Comparison of ENCODE assay signal across 23 cellular contexts in the genomic region with DNA sequence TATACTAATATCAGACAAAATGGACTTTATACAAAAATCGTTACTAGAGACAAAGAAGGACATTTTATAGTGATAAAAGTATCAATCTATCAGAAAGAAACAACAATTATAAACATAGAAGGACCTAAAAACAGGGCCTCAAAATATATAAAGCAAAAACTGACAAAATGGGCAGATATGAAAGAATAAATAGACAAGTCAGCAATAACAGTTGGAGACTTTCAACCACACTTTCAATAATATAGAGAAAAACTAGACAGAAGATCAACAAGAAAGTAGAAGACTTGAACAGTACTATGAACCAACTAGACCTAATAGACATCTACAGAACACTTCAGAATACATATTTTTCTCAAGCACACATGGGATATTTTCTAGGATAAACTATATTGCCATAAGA. TPM values are rescaled to one million over a fixed set of nuclear protein-coding genes. Genes with fewer than 3 reads are reported as not detected.
A peak's percentile ranks its signal among the peaks of the same experiment; 100 is the strongest.
DNase-seq lines count a peak whose midpoint lies in the region; ATAC-seq, FAIRE-seq and TF ChIP-seq lines count a peak whose summit lies in the region.
"Had no signal": no experiment of that assay in that cellular context is flagged by ENCODE, and none has a peak within 500 bp of the region (broad histone marks: within the 10 kb centered on the region; RNA-seq: fewer than 3 reads in every experiment).

No MANE protein-coding gene starts in this region.

- H3K27me3 ChIP-seq in HepG2 (ENCODE audit: control insufficient read depth in 1 of 2, insufficient read depth in 2 of 2, low read length in 2 of 2) (no peaks in the 10 kb centered on the region), right lobe of liver (no peaks in the 10 kb centered on the region), K562 (ENCODE audit: control insufficient read depth in 2 of 2, insufficient read depth in 2 of 2, low read length in 2 of 2) (no peaks in the 10 kb centered on the region), small intestine (ENCODE audit: control insufficient read depth in 2 of 2, insufficient read depth in 2 of 2, low read length in 2 of 2) (no peaks in the 10 kb centered on the region)
- H3K27me3 ChIP-seq: BE2C, BLaER1 had no signal

- TF ChIP-seq POLR2A in HepG2 (IDR thresholded peaks at IDR 0.05; ENCODE audit: insufficient read depth in 1 of 2, low read depth in 2 of 2, low read length in 2 of 2) (no peak), right lobe of liver (IDR thresholded peaks at IDR 0.05) (no peak), K562 (conservative IDR thresholded peaks at IDR 0.05) (no peak)

- peaks cover 5% of the 10 kb centered on the region for H3K36me3 Mint-ChIP-seq in chondrocyte (ENCODE audit: low read depth)
- H3K36me3 Mint-ChIP-seq: CD14-positive monocyte; CD4-positive, CD25-positive, alpha-beta regulatory T cell had no signal

- intact Hi-C loops in HepG2 (cut with micrococcal nuclease; ENCODE audit: unreplicated experiment) (no loop called here), right lobe of liver (cut with DNase I) (no loop called here), K562 (cut with micrococcal nuclease) (no loop called here)

- no peaks in the 10 kb centered on the region for H3K36me3 ChIP-seq in HepG2 (replicated peaks in 1 of 2; ENCODE audit: control insufficient read depth in 1 of 2, insufficient read depth in 2 of 2, low read length in 2 of 2)
- H3K36me3 ChIP-seq in right lobe of liver: no peaks in the 10 kb centered on the region
- no peaks in the 10 kb centered on the region for H3K36me3 ChIP-seq in K562 (ENCODE audit: control insufficient read depth, insufficient read depth, low read length)
- H3K36me3 ChIP-seq in small intestine (ENCODE audit: control insufficient read depth in 2 of 2, insufficient read depth in 2 of 2, low read length in 2 of 2): no peaks in the 10 kb centered on the region
- H3K36me3 ChIP-seq: BE2C, BLaER1 had no signal

- in situ Hi-C loops in HepG2 (cut with HindIII; ENCODE audit: extremely low pct_ligation_motif_present, low pct_unique_long_range_greater_than_20kb): no loop called here
- in situ Hi-C loops in K562 (cut with MboI): no loop called here

- CTCF ChIA-PET in HepG2 (lab: Yijun Ruan, JAX; ENCODE audit: low intra/inter-chr PET ratio, low total read pairs): interaction anchor here (0.6 kb wide), 1 partner anchor 126 kb away, joined by 3 read pairs; no protein-coding TSS in a partner anchor
- CTCF ChIA-PET in K562 (lab: Yijun Ruan, JAX; ENCODE audit: low intra/inter-chr PET ratio): no interaction called here

- H3K79me2 ChIP-seq in HepG2 (ENCODE audit: insufficient read depth, low read length): no peaks in the 10 kb centered on the region
- H3K79me2 ChIP-seq in K562 (ENCODE audit: control insufficient read depth, insufficient read depth, low read length): no peaks in the 10 kb centered on the region

- H3K4me1 Mint-ChIP-seq in chondrocyte (ENCODE audit: low read depth): no peaks in the 10 kb centered on the region
- H3K4me1 Mint-ChIP-seq: CD14-positive monocyte; CD4-positive, alpha-beta memory T cell; CD4-positive, CD25-positive, alpha-beta regulatory T cell had no signal

- no peak for DNase-seq in HepG2 (ENCODE audit: low spot score)
- no peak for DNase-seq in right lobe of liver
- no peak for DNase-seq in K562 (ENCODE audit: extremely low read depth in 1 of 4, low spot score in 3 of 4)
- no peak for DNase-seq in small intestine
- DNase-seq in inferior parietal cortex (ENCODE audit: extremely low spot score): no peak
- no peak for DNase-seq in chondrocyte (ENCODE audit: low spot score)
- DNase-seq: ACHN; BE2C; C1 segment of cervical spinal cord; Caco-2; Calu3; CD4-positive, alpha-beta memory T cell; CD4-positive, CD25-positive, alpha-beta regulatory T cell; DND-41; EL; GDM1 had no signal

- no peak overlapping the region for H3K9ac ChIP-seq in HepG2 (ENCODE audit: insufficient read depth, low read depth, low read length)
- H3K9ac ChIP-seq in K562 (ENCODE audit: insufficient read depth in 1 of 2, low read depth in 2 of 2, low read length in 2 of 2): no peak overlapping the region
- H3K9ac ChIP-seq: BLaER1 had no signal

- H3K27ac Mint-ChIP-seq in chondrocyte (ENCODE audit: unreplicated experiment): no peak overlapping the region
- H3K27ac Mint-ChIP-seq: CD14-positive monocyte; CD4-positive, alpha-beta memory T cell; CD4-positive, CD25-positive, alpha-beta regulatory T cell had no signal

- FAIRE-seq in HepG2 (lab: Jason Lieb, UNC) (no peak), K562 (lab: Jason Lieb, UNC) (no peak), small intestine (lab: Jason Lieb, UNC) (peak; percentile 74)
- FAIRE-seq: D721Med, GM12878, GM12892, GM18507 had no signal

- H3K4me2 ChIP-seq in HepG2 (ENCODE audit: low read depth, low read length) (no peak overlapping the region), K562 (ENCODE audit: insufficient read depth, low read length) (no peak overlapping the region)
- H3K4me2 ChIP-seq: BLaER1 had no signal

- ATAC-seq in HepG2: no peak
- no peak for ATAC-seq in right lobe of liver
- no peak for ATAC-seq in K562
- ATAC-seq: GM12878 had no signal

- H3K4me3 ChIP-seq in HepG2 (replicated peaks in 1 of 3; ENCODE audit: insufficient read depth in 1 of 3, low read depth in 2 of 3, low read length in 3 of 3) (no peak overlapping the region), right lobe of liver (no peak overlapping the region), K562 (no peak overlapping the region), small intestine (ENCODE audit: low read depth in 1 of 2, low read length in 2 of 2) (no peak overlapping the region)
- H3K4me3 ChIP-seq: BLaER1, GM12878 had no signal

- H3K4me1 ChIP-seq in HepG2 (ENCODE audit: insufficient read depth, low read length) (no peaks in the 10 kb centered on the region), right lobe of liver (no peaks in the 10 kb centered on the region), K562 (replicated peaks in 1 of 2; ENCODE audit: control insufficient read depth in 2 of 2, insufficient read depth in 2 of 2, low read length in 2 of 2) (no peaks in the 10 kb centered on the region), small intestine (ENCODE audit: control insufficient read depth in 2 of 2, insufficient read depth in 1 of 2, low read depth in 1 of 2, low read length in 1 of 2) (no peaks in the 10 kb centered on the region)
- H3K4me1 ChIP-seq: BE2C, BLaER1, Caco-2 had no signal

- POLR2A ChIA-PET in HepG2 (lab: Yijun Ruan, JAX): no interaction called here
- POLR2A ChIA-PET in K562 (lab: Yijun Ruan, JAX): no interaction called here

- H4K20me1 ChIP-seq in HepG2 (ENCODE audit: insufficient read depth, low read length) (no peaks in the 10 kb centered on the region), K562 (replicated peaks; ENCODE audit: control insufficient read depth, insufficient read depth, low read length) (no peaks in the 10 kb centered on the region)
- H4K20me1 ChIP-seq: BLaER1 had no signal

- no peaks in the 10 kb centered on the region for H3K9me3 ChIP-seq in HepG2 (ENCODE audit: low read length)
- H3K9me3 ChIP-seq in right lobe of liver: no peaks in the 10 kb centered on the region
- no peaks in the 10 kb centered on the region for H3K9me3 ChIP-seq in K562 (replicated peaks; ENCODE audit: control insufficient read depth, insufficient read depth, low read depth, low read length)
- H3K9me3 ChIP-seq in small intestine (ENCODE audit: control insufficient read depth, low read depth): no peaks in the 10 kb centered on the region
- H3K9me3 ChIP-seq: BE2C, Caco-2 had no signal

- H3K27me3 Mint-ChIP-seq in chondrocyte (ENCODE audit: low read depth): no peaks in the 10 kb centered on the region

- TF ChIP-seq EP300 in HepG2 (IDR thresholded peaks at IDR 0.05; ENCODE audit: low read depth in 2 of 2, low read length in 2 of 2): no peak
- no peak for TF ChIP-seq EP300 in HepG2 (CRISPR knock-in tag; IDR thresholded peaks at IDR 0.05; ENCODE audit: borderline replicate concordance)
- TF ChIP-seq EP300 in K562 (IDR thresholded peaks at IDR 0.05; ENCODE audit: low read length): no peak

- 2% methylated on average over 1 of the region's 1 CpG for WGBS in HepG2 (ENCODE audit: low lambda C conversion rate)
- 32% methylated on average over 1 of the region's 1 CpG for WGBS in right lobe of liver (ENCODE audit: insufficient coverage, low coverage, low lambda C conversion rate, missing lambda C conversion rate)
- 0% methylated on average over 1 of the region's 1 CpG for WGBS in K562 (ENCODE audit: insufficient coverage, low coverage, missing lambda C conversion rate)
- WGBS in small intestine, 3 donors: 67 to 75% (median 74%) methylated on average over 1 of the region's 1 CpG

- H3K4me3 Mint-ChIP-seq in chondrocyte (ENCODE audit: unreplicated experiment): no peak overlapping the region
- H3K4me3 Mint-ChIP-seq: CD14-positive monocyte; CD4-positive, alpha-beta memory T cell; CD4-positive, CD25-positive, alpha-beta regulatory T cell had no signal

- no TSS peak for BruUV-seq in HepG2 (replicated peaks; lab: Mats Ljungman, UMichigan)
- no TSS peak for BruUV-seq in K562 (replicated peaks; lab: Mats Ljungman, UMichigan)

- H2AFZ ChIP-seq in HepG2 (ENCODE audit: low read length) (no peak overlapping the region), K562 (ENCODE audit: low read depth, low read length) (no peak overlapping the region)

- TF ChIP-seq RAD21 in HepG2 (CRISPR knock-in tag; IDR thresholded peaks at IDR 0.05): no peak
- no peak for TF ChIP-seq RAD21 in K562 (CRISPR knock-in tag; conservative IDR thresholded peaks at IDR 0.05 in 1 of 2, IDR thresholded peaks at IDR 0.05 in 1 of 2)

- H3K9me1 ChIP-seq in K562 (ENCODE audit: control insufficient read depth, insufficient read depth, low read length): no peaks in the 10 kb centered on the region

- TF ChIP-seq CTCF in HepG2 (CRISPR knock-in tag; IDR thresholded peaks at IDR 0.05) (no peak), right lobe of liver (IDR thresholded peaks at IDR 0.05) (no peak), K562 (IDR thresholded peaks at IDR 0.05 in 2 of 3, conservative IDR thresholded peaks at IDR 0.05 in 1 of 3; ENCODE audit: insufficient read depth in 2 of 3, low read depth in 1 of 3, low read length in 3 of 3) (no peak), chondrocyte (IDR thresholded peaks at IDR 0.05) (no peak)

- H3K9me3 Mint-ChIP-seq in chondrocyte (ENCODE audit: low read depth): peaks cover 16% of the 10 kb centered on the region

- H3K27ac ChIP-seq in HepG2 (ENCODE audit: extremely low read length, insufficient read depth, low read length) (no peak overlapping the region), right lobe of liver (no peak overlapping the region), K562 (ENCODE audit: extremely low read depth, low read depth, low read length) (no peak overlapping the region), small intestine (ENCODE audit: low read depth in 1 of 2, low read length in 1 of 2) (no peak overlapping the region)
- H3K27ac ChIP-seq: 22Rv1, BLaER1 had no signal

RNA-seq across cellular contexts. Expression of a gene that starts 52.4 kb away (rescaled TPM):
- total RNA-seq in HepG2 (2016; rRNA removed; fragmentation: Illumina TruSeq; extraction: Trizol) (41.4 and 58.3 TPM in 2 replicates), right lobe of liver (1 to 10 TPM; 1.2 to 5.1 (median 2.4) TPM), K562 (2014; rRNA removed) (48.2 and 62.1 TPM in 2 replicates), K562 (2014; rRNA removed; fragmentation: Illumina TruSeq; extraction: Trizol) (60.5 and 69.1 TPM in 2 replicates), K562 (2015; rRNA removed; fragmentation: Illumina TruSeq; extraction: Trizol) (58.6 and 63.6 TPM in 2 replicates), K562 (2021) (58.1 and 60.3 TPM in 2 replicates), chondrocyte (5.0 to 7.1 TPM (median 5.8 TPM) in 3 replicates)
- 7.4 and 7.8 TPM in 2 replicates for total RNA-seq in HepG2 (2016; cell fraction: cytosol; rRNA removed; fragmentation: Illumina TruSeq; extraction: Trizol; ENCODE audit: low read depth)
- 40.8 and 61.3 TPM in 2 replicates for total RNA-seq in HepG2 (2016; cell fraction: insoluble cytoplasmic fraction; rRNA removed; fragmentation: Illumina TruSeq; extraction: Trizol)
- 19.3 and 20.0 TPM in 2 replicates for total RNA-seq in HepG2 (2016; cell fraction: membrane; rRNA removed; fragmentation: Illumina TruSeq; extraction: Trizol)
- total RNA-seq in HepG2 (2016; cell fraction: nucleus; rRNA removed; fragmentation: Illumina TruSeq; extraction: Trizol): 14.1 and 15.8 TPM in 2 replicates
- polyA plus RNA-seq in HepG2 (2011; rRNA removed) (5.8 and 11.2 TPM in 2 replicates), K562 (2011; rRNA removed) (43.2 and 55.8 TPM in 2 replicates), K562 (2014; fragmentation: Illumina TruSeq; extraction: Trizol) (65.9 and 73.3 TPM in 2 replicates), K562 (2014; fragmentation: Nextera tagmentation; extraction: Ambion mirVana) (10 to 100 TPM; 17.7 to 34.2 TPM), K562 (2014; rRNA removed) (75.3 and 83.0 TPM in 2 replicates), small intestine (10 to 100 TPM in 1 of 3 donors, 1 to 10 TPM in 2; 3.4 to 18.1 (median 3.5) TPM)
- polyA plus RNA-seq in HepG2 (2011; cell fraction: cytosol; rRNA removed): 8.6 and 12.2 TPM in 2 replicates
- 2.3 and 2.5 TPM in 2 replicates for polyA plus RNA-seq in HepG2 (2011; cell fraction: nucleus; rRNA removed)
- 7.5 and 12.7 TPM in 2 replicates for polyA plus RNA-seq in HepG2 (2012)
- 7.4 and 7.6 TPM in 2 replicates for polyA plus RNA-seq in HepG2 (2016; cell fraction: cytosol; fragmentation: Illumina TruSeq; extraction: Trizol; ENCODE audit: low read depth)
- 70.0 and 79.3 TPM in 2 replicates for polyA plus RNA-seq in HepG2 (2016; cell fraction: insoluble cytoplasmic fraction; fragmentation: Illumina TruSeq; extraction: Trizol; ENCODE audit: low read depth)
- polyA plus RNA-seq in HepG2 (2016; cell fraction: membrane; fragmentation: Illumina TruSeq; extraction: Trizol; ENCODE audit: low read depth): 16.0 and 16.2 TPM in 2 replicates
- polyA plus RNA-seq in HepG2 (2016; cell fraction: nucleus; fragmentation: Illumina TruSeq; extraction: Trizol; ENCODE audit: insufficient read depth, low read depth): 29.4 and 31.6 TPM in 2 replicates
- polyA minus RNA-seq in HepG2 (2011; rRNA and poly(A)+ RNA removed; ENCODE audit: low replicate concordance): 2.9 and 4.2 TPM in 2 replicates
- polyA minus RNA-seq in HepG2 (2011; cell fraction: cytosol; rRNA and poly(A)+ RNA removed): 3.0 and 4.8 TPM in 2 replicates
- 2.1 and 4.4 TPM in 2 replicates for polyA minus RNA-seq in HepG2 (2011; cell fraction: nucleus; rRNA and poly(A)+ RNA removed)
- 4.4 and 8.3 TPM in 2 replicates for total RNA-seq in K562 (2011; cell fraction: chromatin; rRNA removed; ENCODE audit: low replicate concordance)
- total RNA-seq in K562 (2011; cell fraction: nucleolus; rRNA removed): 6.5 and 6.6 TPM in 2 replicates
- total RNA-seq in K562 (2011; cell fraction: nucleoplasm; rRNA removed): 9.5 and 9.8 TPM in 2 replicates
- polyA plus RNA-seq in K562 (2011; cell fraction: cytosol; rRNA removed): 30.9 and 35.9 TPM in 2 replicates
- 11.8 and 12.4 TPM in 2 replicates for polyA plus RNA-seq in K562 (2011; cell fraction: nucleus; rRNA removed)
- polyA plus RNA-seq in K562 (2012): 44.9 and 67.5 TPM in 2 replicates
- polyA minus RNA-seq in K562 (2011; rRNA and poly(A)+ RNA removed): 18.4 and 20.9 TPM in 2 replicates
- polyA minus RNA-seq in K562 (2011; cell fraction: cytosol; rRNA and poly(A)+ RNA removed): 8.6 and 13.6 TPM in 2 replicates
- polyA minus RNA-seq in K562 (2011; cell fraction: nucleus; rRNA and poly(A)+ RNA removed): 4.0 and 5.2 TPM in 2 replicates
